8 cellular contexts compared by ENCODE assay signal in the genomic region with DNA sequence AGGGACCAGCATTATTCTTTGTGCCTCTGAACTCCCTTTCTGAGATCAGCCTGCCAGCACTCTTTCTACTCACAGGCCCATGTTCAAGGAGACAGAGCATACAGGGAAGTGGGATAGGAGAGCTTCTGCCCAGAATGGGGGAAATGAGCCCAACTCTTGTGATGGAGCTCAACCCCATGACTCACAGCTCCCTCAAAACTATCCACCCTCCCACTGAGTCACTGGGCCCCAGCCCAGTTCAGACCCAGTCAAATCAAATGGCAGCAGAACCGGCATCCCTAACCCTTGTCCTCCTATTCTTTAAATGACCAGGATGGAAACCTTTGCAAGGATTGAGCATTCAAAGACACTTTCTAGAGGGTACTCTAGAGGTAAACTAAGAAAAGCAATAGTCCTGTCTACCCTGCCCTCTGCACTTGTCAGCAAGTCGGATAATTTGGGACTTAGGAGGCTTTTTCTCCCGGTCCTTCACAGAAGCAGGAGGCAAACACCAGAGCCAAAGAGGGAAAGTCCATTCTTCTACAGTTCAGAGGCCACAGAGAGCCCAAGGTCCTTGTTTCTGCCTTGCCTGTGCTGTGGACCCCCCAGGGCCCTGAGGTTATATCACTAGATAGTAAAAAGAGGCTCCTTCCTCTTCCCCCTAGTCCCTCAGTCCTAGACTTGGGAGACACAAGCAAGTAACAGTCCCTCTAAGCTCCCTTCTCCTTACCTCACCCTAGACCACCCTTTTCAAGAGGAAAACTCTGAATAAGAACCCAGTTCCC. TPM values are rescaled to one million over a fixed set of nuclear protein-coding genes. Genes with fewer than 3 reads are reported as not detected.
DNase-seq lines count a peak whose midpoint lies in the region; ATAC-seq and TF ChIP-seq lines count a peak whose summit lies in the region.

No MANE protein-coding gene starts in this region.

- TF ChIP-seq CTCF in activated CD8-positive, alpha-beta T cell treated with anti-CD3 and anti-CD28 coated beads for 36 hours (IDR thresholded peaks at IDR 0.05) = no peak
- no peak for TF ChIP-seq CTCF in foreskin keratinocyte (conservative IDR thresholded peaks at IDR 0.05)
- TF ChIP-seq CTCF in sigmoid colon (IDR thresholded peaks at IDR 0.05) = no peak

- H3K9me3 ChIP-seq in sigmoid colon = peaks cover 0 to 3% (median 0%) of the 10 kb centered on the region in 4 donors

- H3K27me3 ChIP-seq in foreskin keratinocyte = no peaks in the 10 kb centered on the region
- no peaks in the 10 kb centered on the region for H3K27me3 ChIP-seq in sigmoid colon

- H3K36me3 Mint-ChIP-seq in activated CD8-positive, alpha-beta T cell treated with anti-CD3 and anti-CD28 coated beads for 36 hours (ENCODE audit: low read depth) = no peaks in the 10 kb centered on the region

- H3K4me3 ChIP-seq in sigmoid colon = no peak overlapping the region

- peaks cover 7 to 13% (median 11%) of the 10 kb centered on the region in 4 donors for H3K36me3 ChIP-seq in sigmoid colon

- no peaks in the 10 kb centered on the region for H3K27me3 Mint-ChIP-seq in activated CD8-positive, alpha-beta T cell treated with anti-CD3 and anti-CD28 coated beads for 36 hours

- H3K4me1 ChIP-seq in foreskin keratinocyte (peaks cover 13% of the 10 kb centered on the region), sigmoid colon (peaks cover 0 to 70% (median 59%) of the 10 kb centered on the region in 4 donors)

- peaks cover 48% of the 10 kb centered on the region for H3K4me1 Mint-ChIP-seq in activated CD8-positive, alpha-beta T cell treated with anti-CD3 and anti-CD28 coated beads for 36 hours (ENCODE audit: low read depth)

- H3K27ac Mint-ChIP-seq in activated CD8-positive, alpha-beta T cell treated with anti-CD3 and anti-CD28 coated beads for 36 hours = peak overlapping the region; percentile 70

- intact Hi-C loops in activated CD8-positive, alpha-beta T cell treated with anti-CD3 and anti-CD28 coated beads for 36 hours (cut with micrococcal nuclease) = loop anchor here (10.0 kb wide), 1 partner anchor 442 kb away; no protein-coding TSS in a partner anchor
- intact Hi-C loops in sigmoid colon (cut with DNase I) = loop anchor here (5.0 kb wide), 3 partner anchors 40 to 490 kb away; a partner anchor contains a TSS

- no peak for TF ChIP-seq POLR2A in sigmoid colon (IDR thresholded peaks at IDR 0.05)

- WGBS in sigmoid colon, 2 donors = 76 to 85% methylated on average over 3 of the region's 3 CpGs

- H3K27ac ChIP-seq in foreskin keratinocyte (peak overlapping the region; percentile 58), sigmoid colon (peak overlapping the region; percentile 90 to 96 (median 92))

- no peaks in the 10 kb centered on the region for H3K9me3 Mint-ChIP-seq in activated CD8-positive, alpha-beta T cell treated with anti-CD3 and anti-CD28 coated beads for 36 hours

- H3K4me3 Mint-ChIP-seq in activated CD8-positive, alpha-beta T cell treated with anti-CD3 and anti-CD28 coated beads for 36 hours = peak overlapping the region; percentile 65

- POLR2A ChIA-PET in activated CD8-positive, alpha-beta T cell treated with anti-CD3 and anti-CD28 coated beads for 36 hours (lab: Charles Lee) = interaction anchor here (0.9 to 2.5 kb wide), 6 partner anchors 9 to 620 kb away, joined by 3 to 10 read pairs (median 4); a partner anchor contains a TSS

- peak; percentile 81 for DNase-seq in HCEC 1CT
- DNase-seq in activated CD8-positive, alpha-beta T cell treated with anti-CD3 and anti-CD28 coated beads for 36 hours = no peak
- DNase-seq in foreskin keratinocyte = peak in 1 of 2 donors; percentile 58
- no peak for DNase-seq in sigmoid colon
- no peak for DNase-seq in NCI-H526 treated with DMSO at 0.1 percent for 48 hours (lab: John Stamatoyannopoulos, UW)

- CTCF ChIA-PET in activated CD8-positive, alpha-beta T cell treated with anti-CD3 and anti-CD28 coated beads for 36 hours (lab: Charles Lee) = interaction anchor here (1.0 to 2.9 kb wide), 4 partner anchors 9 to 466 kb away, joined by 3 to 17 read pairs (median 4); a partner anchor contains a TSS

- no peak for ATAC-seq in activated CD8-positive, alpha-beta T cell treated with anti-CD3 and anti-CD28 coated beads for 36 hours
- ATAC-seq in foreskin keratinocyte = no peak
- ATAC-seq in GM21576 (IDR thresholded peaks at IDR 0.05; ENCODE audit: unreplicated experiment) = no peak
- no peak for ATAC-seq in GM19023 (IDR thresholded peaks at IDR 0.05; ENCODE audit: unreplicated experiment)
- no peak for ATAC-seq in HG03521 (IDR thresholded peaks at IDR 0.05; ENCODE audit: unreplicated experiment)

- TF ChIP-seq EP300 in sigmoid colon (IDR thresholded peaks at IDR 0.05) = no peak

RNA-seq across cellular contexts. Expression of a gene that starts 3.2 kb away (rescaled TPM):
- total RNA-seq in activated CD8-positive, alpha-beta T cell treated with anti-CD3 and anti-CD28 coated beads for 36 hours = 1 to 10 TPM; 5.9 to 6.0 TPM
- 22.5 and 30.6 TPM in 2 replicates for total RNA-seq in foreskin keratinocyte
- polyA plus RNA-seq in foreskin keratinocyte = 16.0 and 19.5 TPM in 2 replicates
- total RNA-seq in sigmoid colon = 10 to 100 TPM; 10.5 to 22.5 (median 19.1) TPM
- 10 to 100 TPM; 17.4 to 27.3 (median 25.4) TPM for polyA plus RNA-seq in sigmoid colon

RNA-seq across cellular contexts. Expression of a gene that starts 9.5 kb away (rescaled TPM):
- 100 to 1,000 TPM; 208 to 211 TPM for total RNA-seq in activated CD8-positive, alpha-beta T cell treated with anti-CD3 and anti-CD28 coated beads for 36 hours
- total RNA-seq in foreskin keratinocyte (145 and 188 TPM in 2 replicates), sigmoid colon (100 to 1,000 TPM in 3 of 4 donors, 10 to 100 TPM in 1; 87.2 to 144 (median 116) TPM)
- polyA plus RNA-seq in foreskin keratinocyte (205 and 250 TPM in 2 replicates), sigmoid colon (100 to 1,000 TPM; 136 to 145 (median 143) TPM)

RNA-seq across cellular contexts. Expression of a gene that starts 16.0 kb away (rescaled TPM):
- total RNA-seq in activated CD8-positive, alpha-beta T cell treated with anti-CD3 and anti-CD28 coated beads for 36 hours = 10 to 100 TPM; 19.8 to 21.9 TPM
- total RNA-seq in foreskin keratinocyte (20.7 and 21.6 TPM in 2 replicates), sigmoid colon (10 to 100 TPM in 1 of 4 donors, 1 to 10 TPM in 3; 5.9 to 13.6 (median 9.1) TPM)
- polyA plus RNA-seq in foreskin keratinocyte (22.7 and 23.0 TPM in 2 replicates), sigmoid colon (10 to 100 TPM in 2 of 3 donors, 1 to 10 TPM in 1; 3.0 to 23.5 (median 10.9) TPM)

RNA-seq across cellular contexts. Expression of a gene that starts 32.7 kb away (rescaled TPM):
- 10 to 100 TPM; 91.5 to 94.0 TPM for total RNA-seq in activated CD8-positive, alpha-beta T cell treated with anti-CD3 and anti-CD28 coated beads for 36 hours
- total RNA-seq in foreskin keratinocyte = 52.8 and 58.6 TPM in 2 replicates
- 41.4 and 52.8 TPM in 2 replicates for polyA plus RNA-seq in foreskin keratinocyte
- 10 to 100 TPM in 3 of 4 donors, 1 to 10 TPM in 1; 3.2 to 17.0 (median 12.9) TPM for total RNA-seq in sigmoid colon
- 10 to 100 TPM in 1 of 3 donors, 1 to 10 TPM in 2; 4.4 to 24.0 (median 5.4) TPM for polyA plus RNA-seq in sigmoid colon

RNA-seq across cellular contexts. Expression of a gene that starts 40.0 kb away (rescaled TPM):
- 100 to 1,000 TPM; 215 to 224 TPM for total RNA-seq in activated CD8-positive, alpha-beta T cell treated with anti-CD3 and anti-CD28 coated beads for 36 hours
- total RNA-seq in foreskin keratinocyte (385 and 410 TPM in 2 replicates), sigmoid colon (100 to 1,000 TPM; 107 to 129 (median 115) TPM)
- polyA plus RNA-seq in foreskin keratinocyte (255 and 261 TPM in 2 replicates), sigmoid colon (100 to 1,000 TPM in 1 of 3 donors, 10 to 100 TPM in 2; 50.5 to 128 (median 62.2) TPM)
